In genomic region chr21:42456457-42456856, GRCh38 we compare ENCODE assay signal across 1 cellular context.
TF ChIP-seq lines count a peak whose summit lies in the region.

No MANE protein-coding gene starts in this region.

TF ChIP-seq in K562, 482 proteins besides CTCF, POLR2A, EP300 and RAD21:
- TF ChIP-seq EGR1 (conservative IDR thresholded peaks at IDR 0.05) (peak; percentile 73), ATF4 (CRISPR knock-in tag; IDR thresholded peaks at IDR 0.05) (no peak)
